Comparison of ENCODE assay signal across 11 cellular contexts in the genomic region with DNA sequence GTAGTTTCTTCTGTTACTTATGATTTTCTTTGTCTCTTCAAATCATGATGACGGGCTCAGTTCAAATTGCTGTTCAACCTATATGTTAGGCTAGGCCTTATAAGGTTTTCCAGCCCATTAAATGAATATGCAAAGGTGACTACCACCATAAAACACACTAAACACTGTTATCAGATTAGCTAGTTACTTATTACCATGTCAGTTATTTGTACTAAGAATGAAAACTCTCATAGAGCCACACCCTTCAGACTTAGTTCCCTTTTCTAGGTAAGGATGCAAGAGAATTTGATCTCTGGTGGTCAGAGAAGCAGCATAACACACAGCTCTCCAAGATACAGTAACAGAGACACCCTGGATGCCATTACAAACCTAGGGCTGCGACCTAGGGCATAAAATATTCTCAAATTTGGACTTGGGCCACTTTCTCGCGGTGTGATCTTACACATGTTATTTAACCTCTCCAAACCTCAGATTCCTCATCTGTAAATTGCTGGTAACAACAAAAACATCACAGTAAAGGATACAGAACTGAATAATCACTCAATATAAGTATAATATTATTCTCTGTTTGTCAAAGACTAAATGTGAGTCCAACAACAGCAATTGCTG. TPM values are rescaled to one million over a fixed set of nuclear protein-coding genes. Genes with fewer than 3 reads are reported as not detected.
DNase-seq lines count a peak whose midpoint lies in the region; ATAC-seq, FAIRE-seq and TF ChIP-seq lines count a peak whose summit lies in the region.
"Had no signal": no experiment of that assay in that cellular context is flagged by ENCODE, and none has a peak within 500 bp of the region (broad histone marks: within the 10 kb centered on the region; RNA-seq: fewer than 3 reads in every experiment).

No MANE protein-coding gene starts in this region.

- peaks cover 0 to 39% of the 10 kb centered on the region in 2 donors for H3K36me3 ChIP-seq in vagina

- H3K9me3 ChIP-seq in vagina, result no peaks in the 10 kb centered on the region

- no peaks in the 10 kb centered on the region for H3K27me3 ChIP-seq in vagina

- H3K27ac ChIP-seq in vagina, result no peak overlapping the region

- TF ChIP-seq CTCF in vagina (IDR thresholded peaks at IDR 0.05), result no peak

- TF ChIP-seq POLR2A in H54 (IDR thresholded peaks at IDR 0.05; ENCODE audit: low read depth, low read length) (no peak), vagina (IDR thresholded peaks at IDR 0.05) (no peak)

- intact Hi-C loops in vagina (cut with DNase I), result no loop called here

- FAIRE-seq in H54 (lab: Jason Lieb, UNC), result no peak

- H3K4me1 ChIP-seq in vagina, result no peaks in the 10 kb centered on the region

- H3K4me3 ChIP-seq in vagina, result no peak overlapping the region

- DNase-seq in NOMO-1 (lab: John Stamatoyannopoulos, UW; ENCODE audit: unreplicated experiment in 2 of 2), result peak; percentile 46 to 79
- peak; percentile 72 for DNase-seq in renal cortical epithelial cell (ENCODE audit: low read depth)
- no peak for DNase-seq in DMS153 treated with DMSO at 0.1 percent for 48 hours (lab: John Stamatoyannopoulos, UW; ENCODE audit: unreplicated experiment)
- DNase-seq in T-helper 1 cell, result no peak
- no peak for DNase-seq in H54 (ENCODE audit: insufficient read length, low spot score)
- no peak for DNase-seq in vagina (ENCODE audit: extremely low spot score in 2 of 2)
- DNase-seq: activated T-cell treated with anti-CD3 and anti-CD28 coated beads, Interleukin-2, amount 50 U/mL, for 72 hours; dermis blood vessel endothelial cell; NCI-H2081 treated with DMSO at 0.1 percent for 48 hours had no signal

- ATAC-seq in GM19043 (IDR thresholded peaks at IDR 0.05; ENCODE audit: low read depth, unreplicated experiment) (peak; percentile 78), HG02943 (IDR thresholded peaks at IDR 0.05; ENCODE audit: low read depth, unreplicated experiment) (peak; percentile 85)
- ATAC-seq: activated T-cell treated with anti-CD3 and anti-CD28 coated beads, Interleukin-2, amount 50 U/mL, for 72 hours had no signal

RNA-seq across cellular contexts. Expression of gene ANKMY2, which starts 35.6 kb away (rescaled TPM):
- total RNA-seq in renal cortical epithelial cell, result 35.4 and 52.0 TPM in 2 replicates
- total RNA-seq in vagina, result 13.8 TPM

RNA-seq across cellular contexts. Expression of gene BZW2, which starts 36.0 kb away (rescaled TPM):
- total RNA-seq in renal cortical epithelial cell, result 93.6 and 144 TPM in 2 replicates
- 61.4 TPM for total RNA-seq in vagina

Comparison
In these comparisons a context has a peak if more than half of its experiments do, and no peak if none do; other contexts are left out.
1. DNase-seq: peak in NOMO-1 (2 of 2) and renal cortical epithelial cell (single experiment); none in DMS153 treated with DMSO at 0.1 percent for 48 hours (single experiment), T-helper 1 cell (0 of 5), H54 (single experiment) and vagina (0 of 2).